ENCODE assay signal across 13 cellular contexts in the genomic region with DNA sequence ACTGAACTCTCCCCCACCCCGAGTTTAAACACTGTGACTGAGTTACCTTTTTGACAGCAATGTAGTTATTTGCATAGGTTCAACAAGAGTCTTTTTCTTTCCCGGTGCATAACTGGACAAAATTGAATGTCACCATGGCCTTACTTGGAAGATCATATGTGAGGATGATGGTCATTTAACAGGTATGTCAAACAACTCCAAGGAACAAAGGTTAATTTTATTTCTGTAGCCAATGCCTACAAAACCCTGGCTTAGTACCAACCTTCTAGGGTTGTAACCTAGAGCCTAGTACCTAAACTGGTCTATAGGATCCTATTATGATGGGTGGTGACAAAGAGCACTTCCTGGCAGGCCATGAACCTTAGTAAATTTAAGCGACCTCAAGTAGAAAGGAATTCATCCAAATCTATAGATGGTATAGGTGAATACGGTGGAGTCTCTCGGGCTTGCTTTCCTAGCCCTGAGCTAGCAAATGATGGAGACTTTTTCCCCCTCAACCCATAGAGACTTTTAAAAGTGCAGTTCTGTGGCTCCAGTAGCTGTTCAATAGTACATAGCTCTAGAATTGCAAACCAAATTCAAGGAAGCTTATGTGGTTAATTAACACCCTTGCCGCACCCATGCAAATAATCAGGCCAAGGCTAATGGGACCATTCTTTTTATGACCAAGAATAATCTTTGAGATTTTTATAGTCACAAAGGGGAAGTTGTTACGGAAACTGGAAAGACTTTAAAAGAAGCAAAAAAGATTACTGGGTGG.
DNase-seq lines count a peak whose midpoint lies in the region; ATAC-seq, FAIRE-seq and TF ChIP-seq lines count a peak whose summit lies in the region.
"Had no signal": no experiment of that assay in that cellular context is flagged by ENCODE, and none has a peak within 500 bp of the region (broad histone marks: within the 10 kb centered on the region; RNA-seq: fewer than 3 reads in every experiment).

No MANE protein-coding gene starts in this region.

- ATAC-seq in GM18519 (IDR thresholded peaks at IDR 0.05; ENCODE audit: low FRiP score, unreplicated experiment) = peak; percentile 36
- peak; percentile 50 for ATAC-seq in GM21526 (IDR thresholded peaks at IDR 0.05; ENCODE audit: low FRiP score, unreplicated experiment)
- ATAC-seq in HG03280 (IDR thresholded peaks at IDR 0.05; ENCODE audit: unreplicated experiment) = peak; percentile 44
- peak; percentile 42 for ATAC-seq in left lobe of liver

- TF ChIP-seq CTCF in uterus (IDR thresholded peaks at IDR 0.05) = no peak
- no peak for TF ChIP-seq CTCF in D721Med (IDR thresholded peaks at IDR 0.05; ENCODE audit: insufficient read depth, missing control alignments)

- no peaks in the 10 kb centered on the region for H3K27me3 ChIP-seq in uterus
- H3K27me3 ChIP-seq: pancreas had no signal

- no peak for FAIRE-seq in D721Med (lab: Jason Lieb, UNC)
- FAIRE-seq: endothelial cell of umbilical vein, pancreas had no signal

- H3K9me3 ChIP-seq in uterus = no peaks in the 10 kb centered on the region
- H3K9me3 ChIP-seq: pancreas had no signal

- no peak for TF ChIP-seq POLR2A in uterus (IDR thresholded peaks at IDR 0.05)

- H3K27ac ChIP-seq in uterus = no peak overlapping the region
- H3K27ac ChIP-seq: pancreas had no signal

- H3K27ac Mint-ChIP-seq in activated CD4-positive, alpha-beta T cell treated with anti-CD3 and anti-CD28 coated beads, Interleukin-2, amount 10 ng/mL, durations not matched to agents 24 days and 14 days = no peak overlapping the region

- no peaks in the 10 kb centered on the region for H3K36me3 ChIP-seq in uterus
- H3K36me3 ChIP-seq: pancreas had no signal

- intact Hi-C loops in uterus (cut with DNase I; ENCODE audit: low total_unique reads) = no loop called here
- intact Hi-C loops in activated CD4-positive, alpha-beta T cell treated with anti-CD3 and anti-CD28 coated beads, Interleukin-2, amount 10 ng/mL, durations not matched to agents 24 days and 14 days (cut with micrococcal nuclease) = no loop called here

- no peak overlapping the region for H3K4me3 ChIP-seq in uterus
- H3K4me3 ChIP-seq: pancreas had no signal

- no peak overlapping the region for H3K4me3 Mint-ChIP-seq in activated CD4-positive, alpha-beta T cell treated with anti-CD3 and anti-CD28 coated beads, Interleukin-2, amount 10 ng/mL, durations not matched to agents 24 days and 14 days

- no peaks in the 10 kb centered on the region for H3K27me3 Mint-ChIP-seq in activated CD4-positive, alpha-beta T cell treated with anti-CD3 and anti-CD28 coated beads, Interleukin-2, amount 10 ng/mL, durations not matched to agents 24 days and 14 days

- H3K4me1 ChIP-seq in uterus = no peaks in the 10 kb centered on the region
- H3K4me1 ChIP-seq: pancreas had no signal

- DNase-seq in left lobe of liver (ENCODE audit: low spot score) (no peak), uterus (no peak), D721Med (ENCODE audit: insufficient read length, low spot score) (no peak), amniotic stem cell (lab: John Stamatoyannopoulos, UW) (no peak)
- DNase-seq in activated CD4-positive, alpha-beta T cell treated with anti-CD3 and anti-CD28 coated beads, Interleukin-2, amount 10 ng/mL, durations not matched to agents 24 days and 14 days = no peak
- DNase-seq: activated CD4-positive, alpha-beta T cell treated with anti-CD3 and anti-CD28 coated beads for 1 hour; GDM1; NCI-H1417; pancreas had no signal

- peaks cover 19% of the 10 kb centered on the region for H3K4me1 Mint-ChIP-seq in activated CD4-positive, alpha-beta T cell treated with anti-CD3 and anti-CD28 coated beads, Interleukin-2, amount 10 ng/mL, durations not matched to agents 24 days and 14 days

- no peaks in the 10 kb centered on the region for H3K9me3 Mint-ChIP-seq in activated CD4-positive, alpha-beta T cell treated with anti-CD3 and anti-CD28 coated beads, Interleukin-2, amount 10 ng/mL, durations not matched to agents 24 days and 14 days

- H3K36me3 Mint-ChIP-seq in activated CD4-positive, alpha-beta T cell treated with anti-CD3 and anti-CD28 coated beads, Interleukin-2, amount 10 ng/mL, durations not matched to agents 24 days and 14 days (ENCODE audit: low read depth) = peaks cover 25% of the 10 kb centered on the region
